In the genomic region with DNA sequence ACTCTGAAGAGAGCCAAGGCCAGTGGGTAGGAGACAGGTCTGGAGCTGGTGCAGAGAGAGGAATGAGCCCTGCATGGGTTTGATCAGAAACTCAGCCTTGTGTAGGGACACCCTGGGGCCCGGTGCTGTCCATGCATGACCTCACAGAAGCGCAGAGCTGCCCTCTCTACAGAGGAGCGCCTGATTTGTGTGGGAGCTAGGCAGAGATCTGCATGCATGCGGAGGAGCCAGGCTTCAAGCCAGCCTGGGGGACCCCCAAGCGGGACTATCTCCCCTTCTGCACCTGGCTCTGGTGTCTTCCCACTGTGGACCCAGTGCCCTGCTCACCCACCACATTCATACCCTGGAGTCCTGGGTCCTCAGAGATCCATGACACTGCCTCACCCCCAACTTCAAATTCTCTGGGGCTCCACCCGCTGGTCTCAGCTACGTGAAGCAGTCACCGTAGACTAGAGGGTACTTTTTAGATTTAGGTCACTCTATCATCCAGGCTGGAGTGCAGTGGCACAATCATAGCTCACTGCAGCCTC, we compare ENCODE assay signal across 20 cellular contexts. TPM values are rescaled to one million over a fixed set of nuclear protein-coding genes. Genes with fewer than 3 reads are reported as not detected.
A peak's percentile ranks its signal among the peaks of the same experiment; 100 is the strongest.
DNase-seq lines count a peak whose midpoint lies in the region; ATAC-seq and TF ChIP-seq lines count a peak whose summit lies in the region.
"Had no signal": no experiment of that assay in that cellular context is flagged by ENCODE, and none has a peak within 500 bp of the region (broad histone marks: within the 10 kb centered on the region; RNA-seq: fewer than 3 reads in every experiment).

No MANE protein-coding gene starts in this region.

- TF ChIP-seq CTCF in CD14-positive monocyte (IDR thresholded peaks at IDR 0.05), result no peak
- no peak for TF ChIP-seq CTCF in IMR-90 (conservative IDR thresholded peaks at IDR 0.05; ENCODE audit: low read depth, low read length)
- TF ChIP-seq CTCF in neutrophil (IDR thresholded peaks at IDR 0.05), result no peak
- TF ChIP-seq CTCF in smooth muscle cell (IDR thresholded peaks at IDR 0.05; ENCODE audit: borderline replicate concordance, insufficient read depth, poor library complexity, severe bottlenecking), result no peak

- no peak for ATAC-seq in IMR-90 (ENCODE audit: low read depth)
- ATAC-seq in GM21825 (IDR thresholded peaks at IDR 0.05; ENCODE audit: unreplicated experiment), result no peak

- no peak overlapping the region for H2BK120ac ChIP-seq in IMR-90 (ENCODE audit: low read depth, low read length)

- TF ChIP-seq POLR2A in IMR-90 (IDR thresholded peaks at IDR 0.05; ENCODE audit: low read depth, low read length), result no peak

- H3K23ac ChIP-seq in IMR-90 (ENCODE audit: low read depth, low read length), result no peak overlapping the region

- H4K20me1 ChIP-seq in IMR-90 (ENCODE audit: insufficient read depth, low read length) (no peaks in the 10 kb centered on the region; the same call in 1 of the 2 replicates), smooth muscle cell (ENCODE audit: low read depth) (no peaks in the 10 kb centered on the region)

- no peak for TF ChIP-seq RAD21 in IMR-90 (IDR thresholded peaks at IDR 0.05; ENCODE audit: low read length)

- H3K18ac ChIP-seq in IMR-90 (ENCODE audit: low read depth, low read length), result no peak overlapping the region

- H2BK5ac ChIP-seq in IMR-90 (ENCODE audit: low read depth, low read length, poor library complexity, severe bottlenecking), result no peak overlapping the region

- H3K4me2 ChIP-seq in IMR-90 (ENCODE audit: low read depth, low read length), result no peak overlapping the region
- no peak overlapping the region for H3K4me2 ChIP-seq in smooth muscle cell

- H3K27me3 Mint-ChIP-seq in CD14-positive monocyte (ENCODE audit: low read depth in 3 of 3), result peaks cover 0 to 10% (median 0%) of the 10 kb centered on the region in 3 donors

- no peak overlapping the region for H3K56ac ChIP-seq in IMR-90 (ENCODE audit: extremely low read depth, insufficient read depth, low read length)

- H3K9me1 ChIP-seq in IMR-90 (ENCODE audit: insufficient read depth, low read length), result 0 out of 2 replicates have a peak, but pooled peaks cover 2% of the 10 kb centered on the region

- no peak overlapping the region for H3K4me3 Mint-ChIP-seq in CD14-positive monocyte
- H3K4me3 Mint-ChIP-seq: CD8-positive, alpha-beta memory T cell; HFFc6; IgD-negative memory B cell had no signal

- H3F3A ChIP-seq in smooth muscle cell (ENCODE audit: low read depth), result no peaks in the 10 kb centered on the region

- H3K36me3 Mint-ChIP-seq in CD14-positive monocyte, result no peaks in the 10 kb centered on the region
- H3K36me3 Mint-ChIP-seq: CD8-positive, alpha-beta memory T cell had no signal

- H2AFZ ChIP-seq in IMR-90 (replicated peaks; ENCODE audit: low read length, poor library complexity), result no peak overlapping the region
- H2AFZ ChIP-seq in smooth muscle cell (ENCODE audit: low read depth), result no peak overlapping the region

- in situ Hi-C loops in IMR-90 (cut with MboI; ENCODE audit: low sequenced_read_pairs), result no loop called here

- no peak overlapping the region for H4K8ac ChIP-seq in IMR-90 (ENCODE audit: low read depth in 2 of 2, low read length in 2 of 2)

- no peak overlapping the region for H3K14ac ChIP-seq in IMR-90 (replicated peaks; ENCODE audit: low read depth, low read length)

- no peak overlapping the region for H2BK15ac ChIP-seq in IMR-90 (ENCODE audit: low read depth, low read length)

- peaks cover 14% of the 10 kb centered on the region for H3K4me1 Mint-ChIP-seq in CD14-positive monocyte

- no peak overlapping the region for H3K27ac Mint-ChIP-seq in CD14-positive monocyte
- H3K27ac Mint-ChIP-seq: HFFc6 had no signal

- H3K4me3 ChIP-seq in IMR-90 (ENCODE audit: insufficient read depth, low read depth, low read length) (no peak overlapping the region), esophagus (ENCODE audit: low read depth in 1 of 2, low read length in 2 of 2) (no peak overlapping the region), neutrophil (ENCODE audit: low read depth in 1 of 2, low read length in 1 of 2) (no peak overlapping the region), smooth muscle cell (no peak overlapping the region)
- H3K4me3 ChIP-seq: SJSA1 had no signal

- H4K5ac ChIP-seq in IMR-90 (ENCODE audit: low read depth, low read length), result no peak overlapping the region

- CTCF ChIA-PET in IMR-90 (lab: Yijun Ruan, JAX), result no interaction called here

- no peaks in the 10 kb centered on the region for H3K4me1 ChIP-seq in IMR-90 (ENCODE audit: control insufficient read depth, insufficient read depth, low read length)
- peaks cover 7 to 48% of the 10 kb centered on the region in 2 donors for H3K4me1 ChIP-seq in esophagus (ENCODE audit: control insufficient read depth in 2 of 2, insufficient read depth in 2 of 2, low read length in 1 of 2)
- H3K4me1 ChIP-seq in neutrophil (ENCODE audit: control insufficient read depth in 1 of 2, insufficient read depth in 1 of 2, low read depth in 1 of 2, low read length in 1 of 2), result peaks cover 98 to 99% of the 10 kb centered on the region in 2 experiments
- no peaks in the 10 kb centered on the region for H3K4me1 ChIP-seq in smooth muscle cell (ENCODE audit: low read depth)

- no TSS peak for BruUV-seq in IMR-90 (replicated peaks; lab: Mats Ljungman, UMichigan)

- H3K27ac ChIP-seq in IMR-90 (ENCODE audit: insufficient read depth, low read length), result no peak overlapping the region
- H3K27ac ChIP-seq in esophagus (ENCODE audit: low read depth in 2 of 2, low read length in 1 of 2), result peak overlapping the region; percentile 91
- H3K27ac ChIP-seq in neutrophil, result peak overlapping the region; percentile 85
- H3K27ac ChIP-seq in smooth muscle cell (ENCODE audit: low read depth), result no peak overlapping the region
- H3K27ac ChIP-seq: RWPE1, SJSA1 had no signal

- intact Hi-C loops in CD14-positive monocyte (cut with micrococcal nuclease) (no loop called here), IMR-90 (cut with micrococcal nuclease) (no loop called here)

- POLR2A ChIA-PET in IMR-90 (lab: Charles Lee; ENCODE audit: unreplicated experiment), result no interaction called here

- dilution Hi-C loops in IMR-90 (cut with HindIII; ENCODE audit: low sequenced_read_pairs, unreplicated experiment), result no loop called here

- no peaks in the 10 kb centered on the region for H3K79me2 ChIP-seq in smooth muscle cell (ENCODE audit: low read depth)

- H2BK20ac ChIP-seq in IMR-90 (ENCODE audit: low read depth, low read length), result no peak overlapping the region

- H3K27me3 ChIP-seq in IMR-90 (ENCODE audit: control insufficient read depth, insufficient read depth, low read length), result peaks cover 8% of the 10 kb centered on the region; the same call in 1 of the 2 replicates
- H3K27me3 ChIP-seq in esophagus (ENCODE audit: control insufficient read depth in 1 of 2, insufficient read depth in 2 of 2, low read length in 2 of 2), result no peaks in the 10 kb centered on the region
- no peaks in the 10 kb centered on the region for H3K27me3 ChIP-seq in neutrophil
- H3K27me3 ChIP-seq in smooth muscle cell (ENCODE audit: low read depth), result no peaks in the 10 kb centered on the region
- H3K27me3 ChIP-seq: SJSA1 had no signal

- no peaks in the 10 kb centered on the region for H3K36me3 ChIP-seq in IMR-90 (ENCODE audit: control insufficient read depth, insufficient read depth, low read length)
- peaks cover 0 to 4% of the 10 kb centered on the region in 2 donors for H3K36me3 ChIP-seq in esophagus (ENCODE audit: control insufficient read depth in 2 of 2, insufficient read depth in 2 of 2, low read length in 1 of 2)
- no peaks in the 10 kb centered on the region for H3K36me3 ChIP-seq in neutrophil
- no peaks in the 10 kb centered on the region for H3K36me3 ChIP-seq in smooth muscle cell (ENCODE audit: low read depth)
- H3K36me3 ChIP-seq: SJSA1 had no signal

- no peak overlapping the region for H4K91ac ChIP-seq in IMR-90 (ENCODE audit: insufficient read depth, low read depth, low read length)

- H3K9me3 Mint-ChIP-seq in CD14-positive monocyte, result no peaks in the 10 kb centered on the region
- H3K9me3 Mint-ChIP-seq: CD8-positive, alpha-beta memory T cell; HFFc6; IgD-negative memory B cell had no signal

- H3K79me1 ChIP-seq in IMR-90 (ENCODE audit: low read depth in 1 of 2, low read length in 2 of 2), result no peaks in the 10 kb centered on the region

- no peak overlapping the region for H3K4ac ChIP-seq in IMR-90 (ENCODE audit: low read depth, low read length)

- DNase-seq in CD14-positive monocyte (ENCODE audit: low spot score) (peak; percentile 25), IMR-90 (no peak), dedifferentiated amniotic fluid mesenchymal stem cell (ENCODE audit: extremely low spot score) (no peak), NCI-H1417 treated with DMSO at 0.1 percent for 48 hours (lab: John Stamatoyannopoulos, UW) (no peak), smooth muscle cell (lab: John Stamatoyannopoulos, UW; ENCODE audit: unreplicated experiment) (no peak)
- DNase-seq: CD8-positive, alpha-beta memory T cell; DND-41; GOT3; HFFc6; NCI-H1930; NCI-H2171; NCI-H446; OCI-M1 had no signal

- H3K9ac ChIP-seq in IMR-90 (ENCODE audit: low read depth, low read length), result no peak overlapping the region
- no peak overlapping the region for H3K9ac ChIP-seq in smooth muscle cell (ENCODE audit: low read depth)

- H2AK5ac ChIP-seq in IMR-90 (ENCODE audit: low read depth, low read length), result no peak overlapping the region

- H2AK9ac ChIP-seq in IMR-90 (replicated peaks; ENCODE audit: low read depth, low read length, poor library complexity), result peak overlapping the region; percentile 24

- WGBS in IMR-90 (ENCODE audit: extremely low coverage in 2 of 2, insufficient read length in 1 of 2), 2 experiments, result 80% methylated on average over 1 of the region's 8 CpGs; no CpG with 5 or more reads in 1 of the 2 experiments
- 92 to 93% methylated on average over 8 of the region's 8 CpGs for WGBS in esophagus, 2 donors
- 91% methylated on average over 8 of the region's 8 CpGs for WGBS in smooth muscle cell (ENCODE audit: low lambda C conversion rate)

- H3K9me3 ChIP-seq in IMR-90 (ENCODE audit: control insufficient read depth, insufficient read depth, low read length) (no peaks in the 10 kb centered on the region), esophagus (ENCODE audit: control insufficient read depth in 2 of 2, insufficient read depth in 1 of 2, low read depth in 1 of 2, low read length in 1 of 2) (no peaks in the 10 kb centered on the region), neutrophil (no peaks in the 10 kb centered on the region), smooth muscle cell (replicated peaks; ENCODE audit: low read depth) (no peaks in the 10 kb centered on the region)
- H3K9me3 ChIP-seq: SJSA1 had no signal

RNA-seq across cellular contexts. Expression of gene LCN2, which starts 2.6 kb away (rescaled TPM):
- under 1 TPM in 1 of 2 donors, not detected in 1; 0.83 TPM for polyA plus RNA-seq in CD14-positive monocyte
- not detected in 2 replicates for total RNA-seq in IMR-90 (2012; rRNA removed)
- not detected in 2 replicates for polyA plus RNA-seq in IMR-90 (2012; rRNA removed)
- not detected in 2 replicates for polyA plus RNA-seq in IMR-90 (2012; cell fraction: cytosol; rRNA removed)
- not detected in 2 replicates for polyA plus RNA-seq in IMR-90 (2012; cell fraction: nucleus; rRNA removed; ENCODE audit: low replicate concordance)
- polyA plus RNA-seq in esophagus, result 1,000 to 10,000 TPM; 1,061 to 2,097 TPM
- not detected in 2 replicates for total RNA-seq in smooth muscle cell
- 0.38 TPM in 1 of 2 replicates, not detected in the other for polyA plus RNA-seq in smooth muscle cell
- total RNA-seq: CD8-positive, alpha-beta memory T cell; HFFc6; LHCN-M2; SJSA1 had no signal
- polyA plus RNA-seq: CD8-positive, alpha-beta memory T cell had no signal

RNA-seq across cellular contexts. Expression of gene BBLN, which starts 13.4 kb away (rescaled TPM):
- polyA plus RNA-seq in CD14-positive monocyte (10 to 100 TPM; 51.5 to 54.5 TPM), IMR-90 (2012; rRNA removed) (103 and 146 TPM in 2 replicates), esophagus (100 to 1,000 TPM in 1 of 2 donors, 10 to 100 TPM in 1; 77.5 to 104 TPM), smooth muscle cell (119 and 133 TPM in 2 replicates)
- total RNA-seq in IMR-90 (2012; rRNA removed) (25.1 and 27.5 TPM in 2 replicates), smooth muscle cell (209 and 229 TPM in 2 replicates)
- 190 and 213 TPM in 2 replicates for polyA plus RNA-seq in IMR-90 (2012; cell fraction: cytosol; rRNA removed)
- 36.9 and 66.7 TPM in 2 replicates for polyA plus RNA-seq in IMR-90 (2012; cell fraction: nucleus; rRNA removed; ENCODE audit: low replicate concordance)

RNA-seq across cellular contexts. Expression of gene PTGES2, which starts 19.1 kb away (rescaled TPM):
- 10 to 100 TPM; 42.0 to 49.4 TPM for polyA plus RNA-seq in CD14-positive monocyte
- 90.3 and 107 TPM in 2 replicates for total RNA-seq in IMR-90 (2012; rRNA removed)
- polyA plus RNA-seq in IMR-90 (2012; rRNA removed), result 99.2 and 100 TPM in 2 replicates
- 69.7 and 115 TPM in 2 replicates for polyA plus RNA-seq in IMR-90 (2012; cell fraction: cytosol; rRNA removed)
- 116 and 217 TPM in 2 replicates for polyA plus RNA-seq in IMR-90 (2012; cell fraction: nucleus; rRNA removed; ENCODE audit: low replicate concordance)
- polyA plus RNA-seq in esophagus, result 10 to 100 TPM; 59.0 to 59.4 TPM
- total RNA-seq in smooth muscle cell, result 20.7 and 31.5 TPM in 2 replicates
- polyA plus RNA-seq in smooth muscle cell, result 78.6 and 102 TPM in 2 replicates

RNA-seq across cellular contexts. Expression of gene CIZ1, which starts 44.7 kb away (rescaled TPM):
- 1 to 10 TPM; 3.4 to 5.9 TPM for polyA plus RNA-seq in CD14-positive monocyte
- total RNA-seq in IMR-90 (2012; rRNA removed), result 13.8 and 20.6 TPM in 2 replicates
- 51.9 and 54.4 TPM in 2 replicates for polyA plus RNA-seq in IMR-90 (2012; rRNA removed)
- polyA plus RNA-seq in IMR-90 (2012; cell fraction: cytosol; rRNA removed), result 31.3 and 33.3 TPM in 2 replicates
- polyA plus RNA-seq in IMR-90 (2012; cell fraction: nucleus; rRNA removed; ENCODE audit: low replicate concordance), result 104 and 121 TPM in 2 replicates
- 10 to 100 TPM; 39.8 to 39.9 TPM for polyA plus RNA-seq in esophagus
- total RNA-seq in smooth muscle cell, result 23.5 and 24.2 TPM in 2 replicates
- 81.1 and 84.0 TPM in 2 replicates for polyA plus RNA-seq in smooth muscle cell

RNA-seq across cellular contexts. Expression of gene DNM1, which starts 56.5 kb away (rescaled TPM):
- polyA plus RNA-seq in CD14-positive monocyte, result under 1 TPM; 0.05 to 0.56 TPM
- 11.4 and 13.6 TPM in 2 replicates for total RNA-seq in IMR-90 (2012; rRNA removed)
- polyA plus RNA-seq in IMR-90 (2012; rRNA removed), result 17.7 and 19.3 TPM in 2 replicates
- polyA plus RNA-seq in IMR-90 (2012; cell fraction: cytosol; rRNA removed), result 7.8 and 11.0 TPM in 2 replicates
- polyA plus RNA-seq in IMR-90 (2012; cell fraction: nucleus; rRNA removed; ENCODE audit: low replicate concordance), result 110 and 165 TPM in 2 replicates
- 1 to 10 TPM; 2.4 to 4.6 TPM for polyA plus RNA-seq in esophagus
- 25.3 and 29.7 TPM in 2 replicates for total RNA-seq in smooth muscle cell
- 48.9 and 50.7 TPM in 2 replicates for polyA plus RNA-seq in smooth muscle cell

Comparison
In these comparisons a context has a peak if more than half of its experiments do, and no peak if none do; other contexts are left out.
1. H3K27ac ChIP-seq: peak in esophagus (2 of 2) and neutrophil (single experiment); none in IMR-90 (single experiment) and smooth muscle cell (single experiment).
2. RNA of gene LCN2, which starts 2.6 kb away (polyA plus RNA-seq): 1,061 to 2,097 TPM in esophagus; 0.83 TPM in CD14-positive monocyte, not detected in IMR-90 and 0.38 TPM in smooth muscle cell; every median in the first group is over 100 times any median in the second.